In the genomic region with DNA sequence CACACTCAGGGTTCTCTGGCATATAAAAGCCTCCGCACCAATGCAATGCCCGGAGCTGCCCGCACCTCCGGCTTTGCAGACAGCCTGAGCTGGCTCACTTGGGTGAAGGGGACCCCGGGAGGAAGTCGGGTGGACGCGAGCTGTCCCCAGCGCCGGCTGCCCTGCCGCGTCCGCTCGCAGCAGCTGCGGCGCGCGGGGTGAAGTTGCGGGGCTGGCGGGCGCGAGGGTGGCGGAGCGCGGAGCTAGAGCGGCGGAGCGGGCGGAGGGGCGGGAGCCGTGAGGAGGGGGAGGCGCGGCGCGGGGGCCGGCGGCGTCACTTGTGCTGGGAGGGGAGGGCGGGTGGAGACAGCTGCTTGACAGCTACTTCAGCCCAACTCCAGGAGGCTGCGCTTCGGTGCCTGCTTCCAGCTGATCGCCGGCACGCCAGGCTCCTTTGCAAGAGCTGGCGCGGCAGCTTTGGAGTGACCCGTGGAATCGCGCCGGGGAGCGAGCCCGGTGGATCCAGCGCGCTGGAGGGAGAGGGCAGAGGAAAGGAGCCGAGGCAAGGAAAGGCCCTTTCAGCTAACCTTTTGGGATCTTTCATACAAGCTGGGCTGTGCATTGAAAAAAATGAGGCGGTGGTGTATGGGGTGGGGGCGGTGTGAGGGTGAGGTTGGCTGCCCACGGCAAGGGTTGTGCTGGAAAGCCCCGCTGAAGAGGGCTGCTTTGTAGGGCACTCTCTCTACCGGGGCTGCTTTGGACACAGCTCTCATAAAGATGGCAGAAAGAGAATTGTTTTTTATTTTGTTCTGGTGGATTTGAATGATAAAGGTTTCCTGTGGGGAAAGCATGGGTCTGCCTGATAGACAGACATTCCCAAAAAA, we compare ENCODE assay signal across 8 cellular contexts. TPM values are rescaled to one million over a fixed set of nuclear protein-coding genes. Genes with fewer than 3 reads are reported as not detected.
A peak's percentile ranks its signal among the peaks of the same experiment; 100 is the strongest.
DNase-seq lines count a peak whose midpoint lies in the region; ATAC-seq and TF ChIP-seq lines count a peak whose summit lies in the region.

No MANE protein-coding gene starts in this region.

- H3K9me3 ChIP-seq in esophagus (ENCODE audit: control insufficient read depth in 2 of 2, insufficient read depth in 1 of 2, low read depth in 1 of 2, low read length in 1 of 2) (no peaks in the 10 kb centered on the region), subcutaneous abdominal adipose tissue (ENCODE audit: control insufficient read depth in 5 of 5, low read length in 5 of 5) (no peaks in the 10 kb centered on the region)

- H3K4me1 ChIP-seq in esophagus (ENCODE audit: control insufficient read depth in 2 of 2, insufficient read depth in 2 of 2, low read length in 1 of 2) (peaks cover 4 to 8% of the 10 kb centered on the region in 2 donors), subcutaneous abdominal adipose tissue (ENCODE audit: control insufficient read depth in 5 of 5, insufficient read depth in 5 of 5, low read length in 5 of 5) (peaks cover 3 to 40% (median 29%) of the 10 kb centered on the region in 5 donors)

- no peak for TF ChIP-seq CTCF in BJ (IDR thresholded peaks at IDR 0.05; ENCODE audit: insufficient read depth, low read depth, low read length)

- ATAC-seq in GM21717 (IDR thresholded peaks at IDR 0.05; ENCODE audit: unreplicated experiment): peak; percentile 4
- ATAC-seq in GM21447 (IDR thresholded peaks at IDR 0.05; ENCODE audit: unreplicated experiment): no peak

- POLR2A ChIA-PET in BJ (lab: Charles Lee): interaction anchor here (0.6 to 1.2 kb wide), 2 partner anchors 29 to 31 kb away, joined by 3 read pairs; no protein-coding TSS in a partner anchor

- CTCF ChIA-PET in BJ (lab: Yijun Ruan, JAX): interaction anchor here (0.8 to 6.0 kb wide), 17 partner anchors 7 to 160 kb away, joined by 4 to 63 read pairs (median 6); no protein-coding TSS in a partner anchor

- H3K27me3 ChIP-seq in BJ (ENCODE audit: control insufficient read depth, insufficient read depth, low read length) (peaks cover 3% of the 10 kb centered on the region), esophagus (ENCODE audit: control insufficient read depth in 1 of 2, insufficient read depth in 2 of 2, low read length in 2 of 2) (peaks cover 0 to 7% of the 10 kb centered on the region in 2 donors), subcutaneous abdominal adipose tissue (ENCODE audit: control insufficient read depth in 5 of 5, insufficient read depth in 4 of 5, low read length in 5 of 5) (peaks cover 0 to 18% (median 15%) of the 10 kb centered on the region in 5 donors)

- WGBS in esophagus, 2 donors: 0 to 1% methylated on average over 39 to 60 of the region's 60 CpGs

- peak overlapping the region in 3 of 5 donors; percentile 39 to 57 (median 53) for H3K9ac ChIP-seq in subcutaneous abdominal adipose tissue (ENCODE audit: low read length in 5 of 5)

- H3K4me3 ChIP-seq in BJ (ENCODE audit: low read depth, low read length): peak overlapping the region; percentile 77
- peak overlapping the region; percentile 48 to 49 for H3K4me3 ChIP-seq in esophagus (ENCODE audit: low read depth in 1 of 2, low read length in 2 of 2)
- peak overlapping the region; percentile 68 to 86 (median 76) for H3K4me3 ChIP-seq in subcutaneous abdominal adipose tissue (ENCODE audit: low read depth in 1 of 5, low read length in 5 of 5)

- H3K36me3 ChIP-seq in BJ (ENCODE audit: control insufficient read depth, insufficient read depth, low read length) (no peaks in the 10 kb centered on the region; the same call in 1 of the 2 replicates), esophagus (ENCODE audit: control insufficient read depth in 2 of 2, insufficient read depth in 2 of 2, low read length in 1 of 2) (no peaks in the 10 kb centered on the region), subcutaneous abdominal adipose tissue (ENCODE audit: control insufficient read depth in 5 of 5, insufficient read depth in 5 of 5, low read length in 5 of 5) (no peaks in the 10 kb centered on the region)

- peak overlapping the region in 1 of 2 donors; percentile 19 for H3K27ac ChIP-seq in esophagus (ENCODE audit: low read depth in 2 of 2, low read length in 1 of 2)
- no peak overlapping the region for H3K27ac ChIP-seq in subcutaneous abdominal adipose tissue (ENCODE audit: low read depth, low read length)

- DNase-seq in BJ (ENCODE audit: low read depth) (peak; percentile 37), NCI-H2171 treated with DMSO at 0.1 percent for 48 hours (lab: John Stamatoyannopoulos, UW) (peak; percentile 73), mucosa of gallbladder (ENCODE audit: low spot score) (peak; percentile 17)
- peak; percentile 55 for DNase-seq in activated CD8-positive, alpha-beta memory T cell treated with anti-CD3 and anti-CD28 coated beads, Interleukin-2, amount 50 U/mL, for 4 hours

RNA-seq across cellular contexts. Expression of a gene that starts 24.7 kb away (rescaled TPM):
- polyA plus RNA-seq in BJ (2011; rRNA removed) (36.3 and 52.6 TPM in 2 replicates), esophagus (under 1 TPM; 0.41 to 0.61 TPM)
- polyA minus RNA-seq in BJ (2011; rRNA and poly(A)+ RNA removed): 60.8 and 64.8 TPM in 2 replicates
- total RNA-seq in mucosa of gallbladder: 3.2 TPM

Comparison
In these comparisons a context has a peak if more than half of its experiments do, and no peak if none do; other contexts are left out.
1. DNase-seq: peak in every context shown above with its lines; median percentile 73 in NCI-H2171 treated with DMSO at 0.1 percent for 48 hours; 55 in activated CD8-positive, alpha-beta memory T cell treated with anti-CD3 and anti-CD28 coated beads, Interleukin-2, amount 50 U/mL, for 4 hours; 37 in BJ; 17 in mucosa of gallbladder.
2. RNA of a gene that starts 24.7 kb away (polyA plus RNA-seq): 36.3 to 52.6 TPM in BJ; 0.41 to 0.61 TPM in esophagus; every median in the first group is over 10 times any median in the second.
3. Peak in every context shown above with its lines, with median percentiles within 50 percentile points of each other: H3K4me3 ChIP-seq.